1 cellular context compared by ENCODE assay signal in the genomic region with DNA sequence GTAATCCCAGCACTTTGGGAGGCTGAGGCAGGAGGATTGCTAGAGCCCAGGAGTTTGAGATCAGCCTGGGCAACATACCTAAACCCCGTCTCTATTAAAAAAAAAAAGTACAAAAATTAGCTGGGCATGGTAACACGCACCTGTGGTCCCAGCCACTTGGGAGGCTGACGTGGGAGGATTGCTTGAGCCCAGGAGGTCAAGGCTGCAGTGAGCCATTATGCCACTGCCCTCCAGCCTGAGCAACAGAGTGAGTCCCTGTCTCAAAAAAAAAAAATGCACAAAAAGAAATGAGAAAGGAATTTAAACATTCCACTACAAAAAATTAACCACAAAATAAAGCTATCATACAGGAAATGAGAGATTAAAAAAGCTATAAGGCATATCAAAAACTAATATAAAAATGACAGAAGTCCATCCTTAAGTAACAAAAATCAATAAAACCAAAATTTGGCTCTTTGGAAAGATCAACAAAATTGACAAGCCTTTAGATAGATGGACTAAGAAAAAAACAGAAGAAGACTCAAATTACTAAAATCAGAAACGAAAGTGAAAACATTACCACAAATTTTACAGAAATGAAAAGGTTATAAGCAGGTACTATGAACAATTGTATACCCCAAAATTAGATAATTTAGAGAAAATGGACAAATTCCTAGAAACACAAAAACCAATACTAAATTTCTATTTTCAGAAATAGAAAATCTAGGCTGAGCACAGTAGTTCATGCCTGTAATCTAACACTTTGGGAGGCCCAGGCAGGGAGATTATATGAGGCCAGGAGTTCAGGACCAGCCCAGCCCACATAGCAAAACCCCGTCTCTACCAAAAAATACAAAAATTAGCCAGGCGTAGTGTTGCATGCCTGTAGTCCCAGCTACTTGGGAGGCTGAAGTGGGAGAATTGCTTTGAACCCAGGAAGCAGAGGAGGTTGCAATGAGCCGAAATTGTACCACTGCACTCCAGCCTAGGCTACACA.
TF ChIP-seq lines count a peak whose summit lies in the region.

No MANE protein-coding gene starts in this region.

TF ChIP-seq in GM12878, 131 proteins besides CTCF, POLR2A, EP300 and RAD21 (continued from another document):
- TF ChIP-seq, protein P1, sequence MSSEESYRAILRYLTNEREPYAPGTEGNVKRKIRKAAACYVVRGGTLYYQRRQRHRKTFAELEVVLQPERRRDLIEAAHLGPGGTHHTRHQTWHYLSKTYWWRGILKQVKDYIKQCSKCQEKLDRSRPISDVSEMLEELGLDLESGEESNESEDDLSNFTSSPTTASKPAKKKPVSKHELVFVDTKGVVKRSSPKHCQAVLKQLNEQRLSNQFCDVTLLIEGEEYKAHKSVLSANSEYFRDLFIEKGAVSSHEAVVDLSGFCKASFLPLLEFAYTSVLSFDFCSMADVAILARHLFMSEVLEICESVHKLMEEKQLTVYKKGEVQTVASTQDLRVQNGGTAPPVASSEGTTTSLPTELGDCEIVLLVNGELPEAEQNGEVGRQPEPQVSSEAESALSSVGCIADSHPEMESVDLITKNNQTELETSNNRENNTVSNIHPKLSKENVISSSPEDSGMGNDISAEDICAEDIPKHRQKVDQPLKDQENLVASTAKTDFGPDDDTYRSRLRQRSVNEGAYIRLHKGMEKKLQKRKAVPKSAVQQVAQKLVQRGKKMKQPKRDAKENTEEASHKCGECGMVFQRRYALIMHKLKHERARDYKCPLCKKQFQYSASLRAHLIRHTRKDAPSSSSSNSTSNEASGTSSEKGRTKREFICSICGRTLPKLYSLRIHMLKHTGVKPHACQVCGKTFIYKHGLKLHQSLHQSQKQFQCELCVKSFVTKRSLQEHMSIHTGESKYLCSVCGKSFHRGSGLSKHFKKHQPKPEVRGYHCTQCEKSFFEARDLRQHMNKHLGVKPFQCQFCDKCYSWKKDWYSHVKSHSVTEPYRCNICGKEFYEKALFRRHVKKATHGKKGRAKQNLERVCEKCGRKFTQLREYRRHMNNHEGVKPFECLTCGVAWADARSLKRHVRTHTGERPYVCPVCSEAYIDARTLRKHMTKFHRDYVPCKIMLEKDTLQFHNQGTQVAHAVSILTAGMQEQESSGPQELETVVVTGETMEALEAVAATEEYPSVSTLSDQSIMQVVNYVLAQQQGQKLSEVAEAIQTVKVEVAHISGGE (CRISPR knock-in tag; IDR thresholded peaks at IDR 0.05), result no peak
- TF ChIP-seq, protein P2, sequence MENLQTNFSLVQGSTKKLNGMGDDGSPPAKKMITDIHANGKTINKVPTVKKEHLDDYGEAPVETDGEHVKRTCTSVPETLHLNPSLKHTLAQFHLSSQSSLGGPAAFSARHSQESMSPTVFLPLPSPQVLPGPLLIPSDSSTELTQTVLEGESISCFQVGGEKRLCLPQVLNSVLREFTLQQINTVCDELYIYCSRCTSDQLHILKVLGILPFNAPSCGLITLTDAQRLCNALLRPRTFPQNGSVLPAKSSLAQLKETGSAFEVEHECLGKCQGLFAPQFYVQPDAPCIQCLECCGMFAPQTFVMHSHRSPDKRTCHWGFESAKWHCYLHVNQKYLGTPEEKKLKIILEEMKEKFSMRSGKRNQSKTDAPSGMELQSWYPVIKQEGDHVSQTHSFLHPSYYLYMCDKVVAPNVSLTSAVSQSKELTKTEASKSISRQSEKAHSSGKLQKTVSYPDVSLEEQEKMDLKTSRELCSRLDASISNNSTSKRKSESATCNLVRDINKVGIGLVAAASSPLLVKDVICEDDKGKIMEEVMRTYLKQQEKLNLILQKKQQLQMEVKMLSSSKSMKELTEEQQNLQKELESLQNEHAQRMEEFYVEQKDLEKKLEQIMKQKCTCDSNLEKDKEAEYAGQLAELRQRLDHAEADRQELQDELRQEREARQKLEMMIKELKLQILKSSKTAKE (IDR thresholded peaks at IDR 0.05; ENCODE audit: low read depth, poor library complexity, severe bottlenecking), result peak; percentile 29
- 0 out of 2 replicates have a peak, but pooled peaks have one; percentile 25 for TF ChIP-seq CBFB (IDR thresholded peaks at IDR 0.05; ENCODE audit: low read depth)
